11 cellular contexts compared by ENCODE assay signal in genomic region chr3:13547591-13548371, GRCh38. TPM values are rescaled to one million over a fixed set of nuclear protein-coding genes. Genes with fewer than 3 reads are reported as not detected.
DNase-seq lines count a peak whose midpoint lies in the region; ATAC-seq and TF ChIP-seq lines count a peak whose summit lies in the region.
"Had no signal": no experiment of that assay in that cellular context is flagged by ENCODE, and none has a peak within 500 bp of the region (broad histone marks: within the 10 kb centered on the region; RNA-seq: fewer than 3 reads in every experiment).

No MANE protein-coding gene starts in this region.

- H3K36me3 Mint-ChIP-seq in activated naive CD4-positive, alpha-beta T cell treated with anti-CD3 and anti-CD28 coated beads, Interleukin-2, amount 50 U/mL, for 24 hours: no peaks in the 10 kb centered on the region
- H3K36me3 Mint-ChIP-seq in central memory CD8-positive, alpha-beta T cell (ENCODE audit: insufficient read depth): no peaks in the 10 kb centered on the region
- no peaks in the 10 kb centered on the region for H3K36me3 Mint-ChIP-seq in memory B cell
- H3K36me3 Mint-ChIP-seq in type B pancreatic cell: no peaks in the 10 kb centered on the region
- H3K36me3 Mint-ChIP-seq: activated naive CD4-positive, alpha-beta T cell treated with anti-CD3 and anti-CD28 coated beads, Interleukin-2, amount 10 ng/mL, durations not matched to agents 7 days and 5 days had no signal

- no peak for ATAC-seq in central memory CD8-positive, alpha-beta T cell (replicated peaks; ENCODE audit: extremely low read depth, poor library complexity, severe bottlenecking)
- ATAC-seq in memory B cell (ENCODE audit: low read depth): no peak

- no peak for DNase-seq in activated naive CD4-positive, alpha-beta T cell treated with anti-CD3 and anti-CD28 coated beads, Interleukin-2, amount 50 U/mL, for 16 hours
- no peak for DNase-seq in central memory CD8-positive, alpha-beta T cell (ENCODE audit: low spot score in 2 of 2)
- DNase-seq in memory B cell (ENCODE audit: low spot score in 2 of 2) (no peak), type B pancreatic cell (ENCODE audit: extremely low spot score, unreplicated experiment) (no peak), Peyer's patch (no peak), HUDEP-2 (lab: John Stamatoyannopoulos, UW; ENCODE audit: unreplicated experiment in 76 of 76) (no peak), AG08396 (ENCODE audit: low spot score) (no peak)
- DNase-seq: activated naive CD4-positive, alpha-beta T cell treated with anti-CD3 and anti-CD28 coated beads, Interleukin-2, amount 10 ng/mL, durations not matched to agents 7 days and 5 days; NCI-H2029 treated with DMSO at 0.1 percent for 48 hours; WERI-Rb-1 had no signal

- peak overlapping the region; percentile 74 for H3K4me3 Mint-ChIP-seq in activated naive CD4-positive, alpha-beta T cell treated with anti-CD3 and anti-CD28 coated beads, Interleukin-2, amount 50 U/mL, for 24 hours
- H3K4me3 Mint-ChIP-seq in central memory CD8-positive, alpha-beta T cell: peak overlapping the region; percentile 44
- H3K4me3 Mint-ChIP-seq in memory B cell: peak overlapping the region; percentile 59
- H3K4me3 Mint-ChIP-seq in type B pancreatic cell: peak overlapping the region; percentile 75
- H3K4me3 Mint-ChIP-seq: activated naive CD4-positive, alpha-beta T cell treated with anti-CD3 and anti-CD28 coated beads, Interleukin-2, amount 10 ng/mL, durations not matched to agents 7 days and 5 days had no signal

- peaks cover 25% of the 10 kb centered on the region for H3K4me1 Mint-ChIP-seq in activated naive CD4-positive, alpha-beta T cell treated with anti-CD3 and anti-CD28 coated beads, Interleukin-2, amount 50 U/mL, for 24 hours
- H3K4me1 Mint-ChIP-seq in central memory CD8-positive, alpha-beta T cell: peaks cover 19% of the 10 kb centered on the region
- H3K4me1 Mint-ChIP-seq in memory B cell (peaks cover 16% of the 10 kb centered on the region), type B pancreatic cell (ENCODE audit: unreplicated experiment) (peaks cover 30% of the 10 kb centered on the region)

- H3K27me3 ChIP-seq in Peyer's patch: no peaks in the 10 kb centered on the region

- TF ChIP-seq POLR2A in Peyer's patch (IDR thresholded peaks at IDR 0.05): no peak

- no peaks in the 10 kb centered on the region for H3K4me1 ChIP-seq in Peyer's patch

- no peaks in the 10 kb centered on the region for H3K9me3 ChIP-seq in Peyer's patch

- no peak overlapping the region for H3K27ac ChIP-seq in Peyer's patch
- H3K27ac ChIP-seq: WERI-Rb-1 had no signal

- peaks cover 21% of the 10 kb centered on the region for H3K27me3 Mint-ChIP-seq in activated naive CD4-positive, alpha-beta T cell treated with anti-CD3 and anti-CD28 coated beads, Interleukin-2, amount 50 U/mL, for 24 hours
- H3K27me3 Mint-ChIP-seq in central memory CD8-positive, alpha-beta T cell: peaks cover 84% of the 10 kb centered on the region
- peaks cover 19% of the 10 kb centered on the region for H3K27me3 Mint-ChIP-seq in memory B cell
- peaks cover 14% of the 10 kb centered on the region for H3K27me3 Mint-ChIP-seq in type B pancreatic cell

- H3K9me3 Mint-ChIP-seq in activated naive CD4-positive, alpha-beta T cell treated with anti-CD3 and anti-CD28 coated beads, Interleukin-2, amount 50 U/mL, for 24 hours: no peaks in the 10 kb centered on the region
- no peaks in the 10 kb centered on the region for H3K9me3 Mint-ChIP-seq in central memory CD8-positive, alpha-beta T cell
- H3K9me3 Mint-ChIP-seq in memory B cell (no peaks in the 10 kb centered on the region), type B pancreatic cell (no peaks in the 10 kb centered on the region)

- H3K36me3 ChIP-seq in Peyer's patch: no peaks in the 10 kb centered on the region
- H3K36me3 ChIP-seq: WERI-Rb-1 had no signal

- H3K27ac Mint-ChIP-seq in activated naive CD4-positive, alpha-beta T cell treated with anti-CD3 and anti-CD28 coated beads, Interleukin-2, amount 50 U/mL, for 24 hours: no peak overlapping the region
- no peak overlapping the region for H3K27ac Mint-ChIP-seq in central memory CD8-positive, alpha-beta T cell (ENCODE audit: low read depth)
- H3K27ac Mint-ChIP-seq in memory B cell (peak overlapping the region; percentile 2), type B pancreatic cell (peak overlapping the region; percentile 65)
- H3K27ac Mint-ChIP-seq: activated naive CD4-positive, alpha-beta T cell treated with anti-CD3 and anti-CD28 coated beads, Interleukin-2, amount 10 ng/mL, durations not matched to agents 7 days and 5 days had no signal

- no peak overlapping the region for H3K4me3 ChIP-seq in Peyer's patch

- TF ChIP-seq CTCF in type B pancreatic cell (conservative IDR thresholded peaks at IDR 0.05): no peak
- TF ChIP-seq CTCF in Peyer's patch (IDR thresholded peaks at IDR 0.05): no peak

RNA-seq across cellular contexts. Expression of gene FBLN2, which starts 1.1 kb away (rescaled TPM):
- total RNA-seq in type B pancreatic cell (ENCODE audit: low replicate concordance) (49.1 and 67.6 TPM in 2 replicates), Peyer's patch (10 to 100 TPM; 20.6 to 51.2 (median 32.8) TPM)

Comparison
In these comparisons a context has a peak if more than half of its experiments do, and no peak if none do; other contexts are left out.
1. H3K27ac Mint-ChIP-seq: peak in memory B cell (single experiment) and type B pancreatic cell (single experiment); none in activated naive CD4-positive, alpha-beta T cell treated with anti-CD3 and anti-CD28 coated beads, Interleukin-2, amount 50 U/mL, for 24 hours (single experiment) and central memory CD8-positive, alpha-beta T cell (single experiment).
2. Peak in every context shown above with its lines, with median percentiles within 50 percentile points of each other: H3K4me3 Mint-ChIP-seq.